ENCODE assay signal across 1 cellular context in the genomic region with DNA sequence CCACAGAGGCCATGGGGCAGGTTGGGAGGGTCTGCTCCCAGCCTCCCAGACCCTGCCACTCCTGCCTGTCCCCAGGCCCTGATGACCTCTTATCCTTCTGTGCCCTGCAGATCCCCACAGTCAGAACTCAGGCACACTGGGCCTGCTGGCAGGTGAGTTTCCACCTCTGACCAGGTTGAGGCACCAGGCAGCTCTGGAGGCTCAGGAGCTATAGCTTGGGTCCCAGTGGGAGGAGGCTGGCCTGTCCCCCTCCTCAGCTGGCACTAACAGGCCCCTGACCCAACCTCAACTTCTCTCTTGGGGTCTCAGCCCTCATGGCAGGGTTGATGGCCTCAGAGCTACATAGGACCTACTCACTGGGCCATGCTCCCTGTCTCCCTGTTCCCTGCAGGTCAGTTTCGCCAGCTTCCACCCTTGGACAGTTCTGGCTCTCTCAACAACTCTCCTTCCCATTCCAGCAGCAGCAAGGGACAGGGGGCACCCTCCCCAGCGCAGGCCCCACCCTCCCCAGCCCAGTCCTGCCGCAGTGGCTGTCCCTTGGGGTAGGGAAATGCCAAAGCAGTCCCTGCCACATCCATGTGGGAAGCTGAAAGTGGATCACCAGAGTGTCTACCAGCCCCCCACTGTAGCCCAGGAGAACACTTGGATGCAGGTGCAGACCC.
TF ChIP-seq lines count a peak whose summit lies in the region.

No MANE protein-coding gene starts in this region.

TF ChIP-seq in GM23338, 12 proteins besides CTCF, POLR2A, EP300 and RAD21:
- TF ChIP-seq, protein P1, sequence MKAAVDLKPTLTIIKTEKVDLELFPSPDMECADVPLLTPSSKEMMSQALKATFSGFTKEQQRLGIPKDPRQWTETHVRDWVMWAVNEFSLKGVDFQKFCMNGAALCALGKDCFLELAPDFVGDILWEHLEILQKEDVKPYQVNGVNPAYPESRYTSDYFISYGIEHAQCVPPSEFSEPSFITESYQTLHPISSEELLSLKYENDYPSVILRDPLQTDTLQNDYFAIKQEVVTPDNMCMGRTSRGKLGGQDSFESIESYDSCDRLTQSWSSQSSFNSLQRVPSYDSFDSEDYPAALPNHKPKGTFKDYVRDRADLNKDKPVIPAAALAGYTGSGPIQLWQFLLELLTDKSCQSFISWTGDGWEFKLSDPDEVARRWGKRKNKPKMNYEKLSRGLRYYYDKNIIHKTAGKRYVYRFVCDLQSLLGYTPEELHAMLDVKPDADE (IDR thresholded peaks at IDR 0.05), result no peak
- TF ChIP-seq EZH2 (IDR thresholded peaks at IDR 0.05; ENCODE audit: low read depth, unreplicated experiment) (no peak), ZNF462 (CRISPR knock-in tag; IDR thresholded peaks at IDR 0.05) (no peak), STAT1 (IDR thresholded peaks at IDR 0.05; ENCODE audit: unreplicated experiment) (no peak), ZNF114 (CRISPR knock-in tag; IDR thresholded peaks at IDR 0.05) (no peak), POLR2AphosphoS5 (IDR thresholded peaks at IDR 0.05; ENCODE audit: low read depth) (no peak), EZH2phosphoT487 (IDR thresholded peaks at IDR 0.05; ENCODE audit: unreplicated experiment) (no peak), JUNB (IDR thresholded peaks at IDR 0.05; ENCODE audit: unreplicated experiment) (no peak), NANOG (IDR thresholded peaks at IDR 0.05; ENCODE audit: borderline replicate concordance) (no peak), CREB1 (CRISPR knock-in tag; IDR thresholded peaks at IDR 0.05; ENCODE audit: low read depth) (no peak), ZNF331 (CRISPR knock-in tag; IDR thresholded peaks at IDR 0.05; ENCODE audit: low read depth) (no peak)
- TF ChIP-seq, protein P2, sequence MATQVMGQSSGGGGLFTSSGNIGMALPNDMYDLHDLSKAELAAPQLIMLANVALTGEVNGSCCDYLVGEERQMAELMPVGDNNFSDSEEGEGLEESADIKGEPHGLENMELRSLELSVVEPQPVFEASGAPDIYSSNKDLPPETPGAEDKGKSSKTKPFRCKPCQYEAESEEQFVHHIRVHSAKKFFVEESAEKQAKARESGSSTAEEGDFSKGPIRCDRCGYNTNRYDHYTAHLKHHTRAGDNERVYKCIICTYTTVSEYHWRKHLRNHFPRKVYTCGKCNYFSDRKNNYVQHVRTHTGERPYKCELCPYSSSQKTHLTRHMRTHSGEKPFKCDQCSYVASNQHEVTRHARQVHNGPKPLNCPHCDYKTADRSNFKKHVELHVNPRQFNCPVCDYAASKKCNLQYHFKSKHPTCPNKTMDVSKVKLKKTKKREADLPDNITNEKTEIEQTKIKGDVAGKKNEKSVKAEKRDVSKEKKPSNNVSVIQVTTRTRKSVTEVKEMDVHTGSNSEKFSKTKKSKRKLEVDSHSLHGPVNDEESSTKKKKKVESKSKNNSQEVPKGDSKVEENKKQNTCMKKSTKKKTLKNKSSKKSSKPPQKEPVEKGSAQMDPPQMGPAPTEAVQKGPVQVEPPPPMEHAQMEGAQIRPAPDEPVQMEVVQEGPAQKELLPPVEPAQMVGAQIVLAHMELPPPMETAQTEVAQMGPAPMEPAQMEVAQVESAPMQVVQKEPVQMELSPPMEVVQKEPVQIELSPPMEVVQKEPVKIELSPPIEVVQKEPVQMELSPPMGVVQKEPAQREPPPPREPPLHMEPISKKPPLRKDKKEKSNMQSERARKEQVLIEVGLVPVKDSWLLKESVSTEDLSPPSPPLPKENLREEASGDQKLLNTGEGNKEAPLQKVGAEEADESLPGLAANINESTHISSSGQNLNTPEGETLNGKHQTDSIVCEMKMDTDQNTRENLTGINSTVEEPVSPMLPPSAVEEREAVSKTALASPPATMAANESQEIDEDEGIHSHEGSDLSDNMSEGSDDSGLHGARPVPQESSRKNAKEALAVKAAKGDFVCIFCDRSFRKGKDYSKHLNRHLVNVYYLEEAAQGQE (IDR thresholded peaks at IDR 0.05; ENCODE audit: unreplicated experiment), result no peak
